In genomic region chr19:16889883-16890460, GRCh38 we compare ENCODE assay signal across 1 cellular context.
A peak's percentile ranks its signal among the peaks of the same experiment; 100 is the strongest.
TF ChIP-seq lines count a peak whose summit lies in the region.

No MANE protein-coding gene starts in this region.

TF ChIP-seq in K562, 482 proteins besides CTCF, POLR2A, EP300 and RAD21 (continued from another document and continues in another):
- TF ChIP-seq IRF1 (CRISPR knock-in tag; IDR thresholded peaks at IDR 0.05; ENCODE audit: borderline replicate concordance) (no peak), UBTF (IDR thresholded peaks at IDR 0.05; ENCODE audit: borderline replicate concordance in 1 of 2, low read depth in 2 of 2, low read length in 2 of 2) (peak; percentile 72 to 74; a peak in 2 of 4 replicates), GATAD2B (IDR thresholded peaks at IDR 0.05; ENCODE audit: borderline replicate concordance) (no peak; the same call in 1 of the 2 replicates), ZNF212 (CRISPR knock-in tag; IDR thresholded peaks at IDR 0.05) (no peak), AFF4 (CRISPR knock-in tag; IDR thresholded peaks at IDR 0.05) (peak; percentile 93), BRD4 (IDR thresholded peaks at IDR 0.05) (peak; percentile 85; the same call in 1 of the 2 replicates), ZFP36 (IDR thresholded peaks at IDR 0.05; ENCODE audit: low read depth, low read length, partially characterized antibody) (no peak), ELK1 (CRISPR knock-in tag; IDR thresholded peaks at IDR 0.05) (no peak), SNAPC5 (CRISPR knock-in tag; IDR thresholded peaks at IDR 0.05) (no peak), ZNF133 (CRISPR knock-in tag; IDR thresholded peaks at IDR 0.05) (0 out of 2 replicates have a peak, but pooled peaks have one; percentile 76), STAT5B (CRISPR knock-in tag; IDR thresholded peaks at IDR 0.05) (no peak), RBM25 (IDR thresholded peaks at IDR 0.05; ENCODE audit: low read depth, low read length, severe bottlenecking) (no peak), BRF2 (IDR thresholded peaks at IDR 0.05; ENCODE audit: borderline replicate concordance, insufficient read depth, insufficient read length) (no peak), ELF4 (CRISPR knock-in tag; IDR thresholded peaks at IDR 0.05) (peak; percentile 50; the same call in 1 of the 2 replicates), E2F5 (CRISPR knock-in tag; IDR thresholded peaks at IDR 0.05) (no peak), ZNF146 (CRISPR knock-in tag; IDR thresholded peaks at IDR 0.05; ENCODE audit: unreplicated experiment) (no peak), WHSC1 (IDR thresholded peaks at IDR 0.05; ENCODE audit: low read length) (peak; percentile 29), TAF1 (IDR thresholded peaks at IDR 0.05; ENCODE audit: control insufficient read depth, extremely low read depth, insufficient read depth, low read length, severe bottlenecking) (no peak), ARNT (IDR thresholded peaks at IDR 0.05) (no peak), E2F8 (IDR thresholded peaks at IDR 0.05; ENCODE audit: low read depth, partially characterized antibody) (no peak), HIVEP1 (CRISPR knock-in tag; IDR thresholded peaks at IDR 0.05) (no peak), BCOR (IDR thresholded peaks at IDR 0.05) (no peak), ELF1 (tag; IDR thresholded peaks at IDR 0.05) (no peak), ZBED1 (IDR thresholded peaks at IDR 0.05) (no peak), NR2C2 (CRISPR knock-in tag; IDR thresholded peaks at IDR 0.05) (0 out of 2 replicates have a peak, but pooled peaks have one; percentile 18), NR2C2 (tag; IDR thresholded peaks at IDR 0.05) (peak; percentile 86; the same call in 1 of the 2 replicates), ZKSCAN1 (IDR thresholded peaks at IDR 0.05; ENCODE audit: low read depth, low read length) (no peak), PHF8 (IDR thresholded peaks at IDR 0.05; ENCODE audit: borderline replicate concordance, low read length) (peak; percentile 43; the same call in 1 of the 2 replicates), CTBP1 (IDR thresholded peaks at IDR 0.05; ENCODE audit: borderline replicate concordance) (peak; percentile 78), ZC3H11A (IDR thresholded peaks at IDR 0.05; ENCODE audit: low read depth, low read length) (no peak), XRCC3 (IDR thresholded peaks at IDR 0.05) (no peak), CREM (IDR thresholded peaks at IDR 0.05; ENCODE audit: low read depth) (peak; percentile 89), CTCFL (IDR thresholded peaks at IDR 0.05; ENCODE audit: borderline replicate concordance, insufficient read depth, low read depth, low read length, poor library complexity, severe bottlenecking) (no peak), HNRNPK (IDR thresholded peaks at IDR 0.05; ENCODE audit: low read depth, low read length, poor library complexity, severe bottlenecking) (peak; percentile 45), RBFOX2 (IDR thresholded peaks at IDR 0.05; ENCODE audit: low read depth, low read length) (peak; percentile 91), ZNF316 (IDR thresholded peaks at IDR 0.05) (no peak), DNMT1 (IDR thresholded peaks at IDR 0.05) (no peak), BHLHE40 (IDR thresholded peaks at IDR 0.05; ENCODE audit: low read length) (peak; percentile 59; the same call in 1 of the 2 replicates), NEUROD1 (IDR thresholded peaks at IDR 0.05; ENCODE audit: borderline replicate concordance, low read depth, low read length, partially characterized antibody) (no peak), RFX7 (CRISPR knock-in tag; IDR thresholded peaks at IDR 0.05) (no peak), IFI16 (CRISPR knock-in tag; IDR thresholded peaks at IDR 0.05) (no peak), MLX (CRISPR knock-in tag; conservative IDR thresholded peaks at IDR 0.05) (peak in 1 of 2 experiments; percentile 71; a peak in 1 of 4 replicates), GABPB2 (CRISPR knock-in tag; conservative IDR thresholded peaks at IDR 0.05) (no peak), ZNF124 (CRISPR knock-in tag; IDR thresholded peaks at IDR 0.05) (peak; percentile 19; the same call in 1 of the 2 replicates), NFXL1 (CRISPR knock-in tag; IDR thresholded peaks at IDR 0.05) (no peak), MXI1 (IDR thresholded peaks at IDR 0.05; ENCODE audit: low read depth, low read length) (no peak), GTF3C2 (IDR thresholded peaks at IDR 0.05; ENCODE audit: borderline replicate concordance, extremely low read depth, insufficient read length) (no peak), ZNF77 (CRISPR knock-in tag; IDR thresholded peaks at IDR 0.05) (no peak)
